Comparison of ENCODE assay signal across 9 cellular contexts in the genomic region with DNA sequence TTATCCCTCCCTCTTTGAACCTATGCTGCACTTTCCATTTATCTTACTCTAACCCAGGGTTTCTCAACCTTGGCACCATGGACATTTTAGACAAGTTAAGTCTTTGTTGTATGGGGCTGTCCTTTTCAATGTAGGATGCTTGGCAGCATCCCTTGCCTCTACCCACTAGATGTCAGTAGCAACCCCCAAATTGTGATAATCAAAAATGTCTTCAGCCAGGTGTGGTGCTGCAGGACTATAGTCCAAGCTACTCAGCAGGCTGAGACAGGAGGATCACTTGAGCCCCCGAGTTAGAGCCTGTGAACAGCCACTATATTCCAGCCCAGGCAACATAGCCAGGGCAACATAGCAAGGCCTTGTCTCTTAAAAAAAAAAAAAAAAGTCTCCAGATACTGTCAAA. TPM values are rescaled to one million over a fixed set of nuclear protein-coding genes. Genes with fewer than 3 reads are reported as not detected.
DNase-seq lines count a peak whose midpoint lies in the region; ATAC-seq, FAIRE-seq and TF ChIP-seq lines count a peak whose summit lies in the region.
"Had no signal": no experiment of that assay in that cellular context is flagged by ENCODE, and none has a peak within 500 bp of the region (broad histone marks: within the 10 kb centered on the region; RNA-seq: fewer than 3 reads in every experiment).

No MANE protein-coding gene starts in this region.

- in situ Hi-C loops in SK-MEL-5 (cut with HindIII; ENCODE audit: low pct_unique_long_range_greater_than_20kb, low sequenced_read_pairs) = no loop called here

- peak; percentile 13 for TF ChIP-seq CTCF in kidney (IDR thresholded peaks at IDR 0.05; ENCODE audit: borderline replicate concordance, extremely low read depth, insufficient read depth)

- H3K4me3 ChIP-seq in kidney (ENCODE audit: low read length in 2 of 2) = no peak overlapping the region

- H3K36me3 Mint-ChIP-seq in T-cell = no peaks in the 10 kb centered on the region

- H3K4me1 Mint-ChIP-seq in T-cell = no peaks in the 10 kb centered on the region
- H3K4me1 Mint-ChIP-seq: activated CD4-positive, alpha-beta memory T cell treated with anti-CD3 and anti-CD28 coated beads, Interleukin-2, amount 10 ng/mL, durations not matched to agents 7 days and 5 days had no signal

- no peaks in the 10 kb centered on the region for H3K9me3 Mint-ChIP-seq in T-cell
- H3K9me3 Mint-ChIP-seq: activated CD4-positive, alpha-beta memory T cell treated with anti-CD3 and anti-CD28 coated beads, Interleukin-2, amount 10 ng/mL, durations not matched to agents 7 days and 5 days had no signal

- no peaks in the 10 kb centered on the region for H3K9me3 ChIP-seq in kidney (ENCODE audit: control insufficient read depth in 1 of 2, low read length in 2 of 2)

- no peak for TF ChIP-seq POLR2A in H54 (IDR thresholded peaks at IDR 0.05; ENCODE audit: low read depth, low read length)

- no peak overlapping the region for H3K9ac ChIP-seq in kidney (ENCODE audit: low read length in 2 of 2)

- no peak overlapping the region for H3K4me3 Mint-ChIP-seq in T-cell
- H3K4me3 Mint-ChIP-seq: activated CD4-positive, alpha-beta memory T cell treated with anti-CD3 and anti-CD28 coated beads, Interleukin-2, amount 10 ng/mL, durations not matched to agents 7 days and 5 days had no signal

- no peak overlapping the region for H3K27ac Mint-ChIP-seq in T-cell
- H3K27ac Mint-ChIP-seq: activated CD4-positive, alpha-beta memory T cell treated with anti-CD3 and anti-CD28 coated beads, Interleukin-2, amount 10 ng/mL, durations not matched to agents 7 days and 5 days had no signal

- intact Hi-C loops in kidney (cut with DNase I) = no loop called here

- POLR2A ChIA-PET in T-cell (lab: Charles Lee) = no interaction called here

- peak; percentile 64 for ATAC-seq in HG02852 (IDR thresholded peaks at IDR 0.05; ENCODE audit: unreplicated experiment)
- no peak for ATAC-seq in GM18870 (IDR thresholded peaks at IDR 0.05; ENCODE audit: unreplicated experiment)
- ATAC-seq in T-cell (replicated peaks in 1 of 4) = no peak
- no peak for ATAC-seq in GM18873 (IDR thresholded peaks at IDR 0.05; ENCODE audit: low FRiP score, unreplicated experiment)

- H3K4me1 ChIP-seq in kidney (ENCODE audit: control insufficient read depth in 1 of 2, insufficient read depth in 1 of 2, low read depth in 1 of 2, low read length in 2 of 2) = no peaks in the 10 kb centered on the region

- FAIRE-seq in kidney (lab: Jason Lieb, UNC) (no peak), H54 (lab: Jason Lieb, UNC) (no peak)

- CTCF ChIA-PET in T-cell (lab: Charles Lee) = no interaction called here

- H3K27me3 Mint-ChIP-seq in T-cell = peaks cover 3 to 24% of the 10 kb centered on the region in 2 donors
- H3K27me3 Mint-ChIP-seq: activated CD4-positive, alpha-beta memory T cell treated with anti-CD3 and anti-CD28 coated beads, Interleukin-2, amount 10 ng/mL, durations not matched to agents 7 days and 5 days had no signal

- no peak overlapping the region for H3K27ac ChIP-seq in kidney (ENCODE audit: low read depth in 2 of 2, low read length in 2 of 2)

- DNase-seq in DMS114 treated with DMSO at 0.1 percent for 48 hours (lab: John Stamatoyannopoulos, UW; ENCODE audit: unreplicated experiment) (peak; percentile 16), SK-MEL-5 (ENCODE audit: low read depth, low spot score) (peak; percentile 69), kidney (no peak), H54 (ENCODE audit: insufficient read length, low spot score) (no peak), T-cell (no peak)
- DNase-seq: activated CD4-positive, alpha-beta memory T cell treated with anti-CD3 and anti-CD28 coated beads, Interleukin-2, amount 10 ng/mL, durations not matched to agents 7 days and 5 days had no signal

- H3K36me3 ChIP-seq in kidney (ENCODE audit: control insufficient read depth in 1 of 2, insufficient read depth in 2 of 2, low read length in 2 of 2) = no peaks in the 10 kb centered on the region

RNA-seq across cellular contexts. Expression of gene LRCH2, which starts 7.0 kb away (rescaled TPM):
- total RNA-seq in SK-MEL-5 (2014; rRNA removed; shearing (Covaris generic)) = 2.3 and 3.0 TPM in 2 replicates
- 2.3 and 2.4 TPM in 2 replicates for polyA plus RNA-seq in SK-MEL-5 (2015; cell fraction: cytosol; rRNA removed)
- polyA plus RNA-seq in SK-MEL-5 (2015; cell fraction: nucleus; rRNA removed) = 3.4 and 3.8 TPM in 2 replicates
- total RNA-seq in kidney = 2.4 TPM
- polyA plus RNA-seq in kidney (ENCODE audit: insufficient read depth, low read depth, low replicate concordance) = 0.86 TPM
- total RNA-seq in T-cell = not detected
- total RNA-seq: activated CD4-positive, alpha-beta memory T cell treated with anti-CD3 and anti-CD28 coated beads, Interleukin-2, amount 10 ng/mL, durations not matched to agents 7 days and 5 days had no signal

RNA-seq across cellular contexts. Expression of gene RBMXL3, which starts 37.7 kb away (rescaled TPM):
- total RNA-seq in SK-MEL-5 (2014; rRNA removed; shearing (Covaris generic)) = not detected in 2 replicates
- not detected in 2 replicates for polyA plus RNA-seq in SK-MEL-5 (2015; cell fraction: cytosol; rRNA removed)
- polyA plus RNA-seq in SK-MEL-5 (2015; cell fraction: nucleus; rRNA removed) = not detected in 2 replicates
- not detected for total RNA-seq in kidney
- not detected for polyA plus RNA-seq in kidney (ENCODE audit: insufficient read depth, low read depth, low replicate concordance)
- not detected for total RNA-seq in T-cell
- total RNA-seq: activated CD4-positive, alpha-beta memory T cell treated with anti-CD3 and anti-CD28 coated beads, Interleukin-2, amount 10 ng/mL, durations not matched to agents 7 days and 5 days had no signal

Comparison
In these comparisons a context has a peak if more than half of its experiments do, and no peak if none do; other contexts are left out.
1. DNase-seq: peak in DMS114 treated with DMSO at 0.1 percent for 48 hours (single experiment) and SK-MEL-5 (single experiment); none in kidney (single experiment), H54 (single experiment) and T-cell (0 of 34).